In the genomic region with DNA sequence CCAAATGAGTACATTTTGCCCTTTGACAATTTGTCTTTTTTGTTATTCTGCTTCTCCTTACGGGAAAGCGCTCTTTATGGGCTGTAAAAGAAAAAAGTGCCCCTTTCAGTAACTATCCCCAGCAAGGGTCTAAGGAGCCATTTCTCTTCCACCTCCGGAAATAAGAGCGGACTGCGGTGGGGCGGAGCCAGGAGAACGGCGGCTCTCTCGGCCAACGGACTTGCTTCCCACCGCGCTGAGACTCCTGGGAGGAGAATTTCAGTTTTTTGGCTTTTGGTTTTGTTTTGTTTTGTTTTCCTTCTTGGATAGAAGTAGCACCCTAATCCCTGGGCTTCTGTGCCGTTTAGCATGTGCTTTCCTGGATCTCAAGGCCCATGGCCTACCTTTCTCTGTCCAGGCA, we compare ENCODE assay signal across 23 cellular contexts. TPM values are rescaled to one million over a fixed set of nuclear protein-coding genes. Genes with fewer than 3 reads are reported as not detected.
DNase-seq lines count a peak whose midpoint lies in the region; ATAC-seq, FAIRE-seq and TF ChIP-seq lines count a peak whose summit lies in the region.
"Had no signal": no experiment of that assay in that cellular context is flagged by ENCODE, and none has a peak within 500 bp of the region (broad histone marks: within the 10 kb centered on the region; RNA-seq: fewer than 3 reads in every experiment).

No MANE protein-coding gene starts in this region.

- H3K4me3 ChIP-seq in right cardiac atrium (ENCODE audit: low read length): no peak overlapping the region
- H3K4me3 ChIP-seq in K562: 0 out of 2 replicates have a peak overlapping the region, but pooled peaks have one; percentile 0
- H3K4me3 ChIP-seq in testis: peak overlapping the region; percentile 25 to 48
- no peak overlapping the region for H3K4me3 ChIP-seq in PC-9
- H3K4me3 ChIP-seq: BLaER1 treated with 17β-estradiol and CSF1 and Interleukin-3, amounts not matched to agents 10 nM and 100 nM had no signal

- no peaks in the 10 kb centered on the region for H3K36me3 Mint-ChIP-seq in nephron progenitor cell (ENCODE audit: low read depth)
- H3K36me3 Mint-ChIP-seq: CD8-positive, alpha-beta T cell had no signal

- H3K27ac ChIP-seq in right cardiac atrium (ENCODE audit: low read length): no peak overlapping the region
- H3K27ac ChIP-seq in K562 (ENCODE audit: extremely low read depth, low read depth, low read length): peak overlapping the region; percentile 55; the same call in 2 of the 3 replicates
- H3K27ac ChIP-seq in testis: no peak overlapping the region
- no peak overlapping the region for H3K27ac ChIP-seq in PC-9
- H3K27ac ChIP-seq: BLaER1 treated with 17β-estradiol and CSF1 and Interleukin-3, amounts not matched to agents 10 nM and 100 nM; C4-2B had no signal

- TF ChIP-seq POLR2A in K562 (conservative IDR thresholded peaks at IDR 0.05) (no peak), testis (IDR thresholded peaks at IDR 0.05) (no peak)

- no peak for TF ChIP-seq RAD21 in K562 (CRISPR knock-in tag; conservative IDR thresholded peaks at IDR 0.05 in 1 of 2, IDR thresholded peaks at IDR 0.05 in 1 of 2)

- BruUV-seq in K562 (replicated peaks; lab: Mats Ljungman, UMichigan) (no TSS peak), PC-9 (replicated peaks; lab: Mats Ljungman, UMichigan) (no TSS peak)

- H3K9me3 Mint-ChIP-seq in nephron progenitor cell: no peaks in the 10 kb centered on the region
- H3K9me3 Mint-ChIP-seq: CD4-positive, alpha-beta T cell; CD8-positive, alpha-beta T cell had no signal

- H3K9me1 ChIP-seq in K562 (ENCODE audit: control insufficient read depth, insufficient read depth, low read length): no peaks in the 10 kb centered on the region

- H3K9me2 ChIP-seq in PC-9 (ENCODE audit: insufficient read depth): no peaks in the 10 kb centered on the region

- intact Hi-C loops in Right ventricle myocardium inferior (cut with DNase I) (no loop called here), right cardiac atrium (cut with DNase I) (no loop called here), K562 (cut with micrococcal nuclease) (no loop called here), testis (cut with DNase I; ENCODE audit: low total_unique reads) (no loop called here), PC-9 (cut with micrococcal nuclease; ENCODE audit: unreplicated experiment) (no loop called here)

- H3K36me3 ChIP-seq in K562 (ENCODE audit: control insufficient read depth, insufficient read depth, low read length) (no peaks in the 10 kb centered on the region), testis (ENCODE audit: low read depth, missing control alignments) (no peaks in the 10 kb centered on the region), PC-9 (ENCODE audit: low read depth) (no peaks in the 10 kb centered on the region)
- H3K36me3 ChIP-seq: BLaER1 treated with 17β-estradiol and CSF1 and Interleukin-3, amounts not matched to agents 10 nM and 100 nM had no signal

- H3K4me1 ChIP-seq in right cardiac atrium (ENCODE audit: control insufficient read depth, insufficient read depth, low read length) (no peaks in the 10 kb centered on the region), K562 (replicated peaks in 1 of 2; ENCODE audit: control insufficient read depth in 2 of 2, insufficient read depth in 2 of 2, low read length in 2 of 2) (peaks cover 0 to 19% of the 10 kb centered on the region in 2 experiments; a peak in 4 of 5 replicates), testis (no peaks in the 10 kb centered on the region), PC-9 (replicated peaks; ENCODE audit: insufficient read depth) (no peaks in the 10 kb centered on the region)
- H3K4me1 ChIP-seq: Caco-2 had no signal

- TF ChIP-seq EP300 in K562 (IDR thresholded peaks at IDR 0.05; ENCODE audit: low read length): no peak

- H3K27me3 Mint-ChIP-seq in nephron progenitor cell (ENCODE audit: low read depth, poor library complexity): peaks cover 20% of the 10 kb centered on the region
- H3K27me3 Mint-ChIP-seq: B cell; CD4-positive, alpha-beta T cell had no signal

- H3K27me3 ChIP-seq in right cardiac atrium (ENCODE audit: control insufficient read depth, insufficient read depth) (no peaks in the 10 kb centered on the region), K562 (ENCODE audit: control insufficient read depth in 2 of 2, insufficient read depth in 2 of 2, low read length in 2 of 2) (no peaks in the 10 kb centered on the region), testis (no peaks in the 10 kb centered on the region), PC-9 (ENCODE audit: insufficient read depth, low read depth) (no peaks in the 10 kb centered on the region)
- H3K27me3 ChIP-seq: BLaER1 treated with 17β-estradiol and CSF1 and Interleukin-3, amounts not matched to agents 10 nM and 100 nM had no signal

- WGBS in right cardiac atrium: 96% methylated on average over 13 of the region's 13 CpGs
- WGBS in K562 (ENCODE audit: insufficient coverage, low coverage, missing lambda C conversion rate): 78% methylated on average over 12 of the region's 13 CpGs
- 49 to 84% methylated on average over 13 of the region's 13 CpGs for WGBS in testis, 2 donors

- no peak for ATAC-seq in Right ventricle myocardium inferior
- ATAC-seq in right cardiac atrium: no peak
- ATAC-seq in K562: peak; percentile 61
- no peak for ATAC-seq in HG03139 (IDR thresholded peaks at IDR 0.05; ENCODE audit: unreplicated experiment)
- no peak for ATAC-seq in GM18517 (IDR thresholded peaks at IDR 0.05; ENCODE audit: unreplicated experiment)
- ATAC-seq: CD8-positive, alpha-beta T cell had no signal

- no peak overlapping the region for H3K4me3 Mint-ChIP-seq in nephron progenitor cell
- H3K4me3 Mint-ChIP-seq: B cell; CD4-positive, alpha-beta T cell; CD8-positive, alpha-beta T cell had no signal

- H3K9me3 ChIP-seq in right cardiac atrium (ENCODE audit: control insufficient read depth, low read length) (no peaks in the 10 kb centered on the region), K562 (replicated peaks; ENCODE audit: control insufficient read depth, insufficient read depth, low read depth, low read length) (no peaks in the 10 kb centered on the region), testis (no peaks in the 10 kb centered on the region), PC-9 (ENCODE audit: insufficient read depth, low read depth) (no peaks in the 10 kb centered on the region)
- H3K9me3 ChIP-seq: BLaER1 treated with 17β-estradiol and CSF1 and Interleukin-3, amounts not matched to agents 10 nM and 100 nM had no signal

- no peak for FAIRE-seq in K562 (lab: Jason Lieb, UNC)
- FAIRE-seq: A204.1, D721Med, G401.6, GM12891 had no signal

- no peak for TF ChIP-seq CTCF in K562 (IDR thresholded peaks at IDR 0.05 in 2 of 3, conservative IDR thresholded peaks at IDR 0.05 in 1 of 3; ENCODE audit: insufficient read depth in 2 of 3, low read depth in 1 of 3, low read length in 3 of 3)
- TF ChIP-seq CTCF in nephron progenitor cell (IDR thresholded peaks at IDR 0.05): no peak
- no peak for TF ChIP-seq CTCF in testis (IDR thresholded peaks at IDR 0.05)
- no peak for TF ChIP-seq CTCF in PC-9 (conservative IDR thresholded peaks at IDR 0.05)

- peak overlapping the region; percentile 18 for H3K27ac Mint-ChIP-seq in nephron progenitor cell
- H3K27ac Mint-ChIP-seq: B cell; CD4-positive, alpha-beta T cell; CD8-positive, alpha-beta T cell had no signal

- in situ Hi-C loops in K562 (cut with MboI): no loop called here

- CTCF ChIA-PET in K562 (lab: Yijun Ruan, JAX; ENCODE audit: low intra/inter-chr PET ratio): no interaction called here
- CTCF ChIA-PET in PC-9 (lab: Charles Lee): no interaction called here

- peak overlapping the region; percentile 48 for H3K4me2 ChIP-seq in K562 (ENCODE audit: insufficient read depth, low read length)
- no peak overlapping the region for H3K4me2 ChIP-seq in PC-9
- H3K4me2 ChIP-seq: BLaER1 treated with 17β-estradiol and CSF1 and Interleukin-3, amounts not matched to agents 10 nM and 100 nM had no signal

- no peak overlapping the region; a peak in 1 of 4 replicates for H3K9ac ChIP-seq in K562 (ENCODE audit: insufficient read depth in 1 of 2, low read depth in 2 of 2, low read length in 2 of 2)
- H3K9ac ChIP-seq: BLaER1 treated with 17β-estradiol and CSF1 and Interleukin-3, amounts not matched to agents 10 nM and 100 nM had no signal

- POLR2A ChIA-PET in K562 (lab: Yijun Ruan, JAX) (no interaction called here), PC-9 (lab: Charles Lee; ENCODE audit: unreplicated experiment) (no interaction called here)

- DNase-seq in Right ventricle myocardium inferior (ENCODE audit: missing footprints): peak; percentile 33
- DNase-seq in right cardiac atrium: no peak
- peak in 2 of 4 experiments; percentile 13 to 14 for DNase-seq in K562 (ENCODE audit: extremely low read depth in 1 of 4, low spot score in 3 of 4)
- no peak for DNase-seq in nephron progenitor cell
- peak; percentile 40 for DNase-seq in testis
- no peak for DNase-seq in PC-9
- DNase-seq: 8988T; AML-193; Caco-2; Calu3; CD4-positive, alpha-beta T cell; CD8-positive, alpha-beta T cell; DMS79 treated with DMSO at 0.1 percent for 48 hours; GF-D8 had no signal

- peaks cover 23% of the 10 kb centered on the region for H3K4me1 Mint-ChIP-seq in nephron progenitor cell
- H3K4me1 Mint-ChIP-seq: B cell had no signal

- H2AFZ ChIP-seq in K562 (ENCODE audit: low read depth, low read length): peak overlapping the region; percentile 82
- no peak overlapping the region for H2AFZ ChIP-seq in PC-9

- no peaks in the 10 kb centered on the region for H3F3A ChIP-seq in PC-9 (ENCODE audit: insufficient read depth, low read depth)

- H3K79me2 ChIP-seq in K562 (ENCODE audit: control insufficient read depth, insufficient read depth, low read length) (no peaks in the 10 kb centered on the region), PC-9 (ENCODE audit: low read depth) (no peaks in the 10 kb centered on the region)

- H4K20me1 ChIP-seq in K562 (replicated peaks; ENCODE audit: control insufficient read depth, insufficient read depth, low read length): no peaks in the 10 kb centered on the region
- H4K20me1 ChIP-seq in PC-9 (ENCODE audit: insufficient read depth): no peaks in the 10 kb centered on the region
- H4K20me1 ChIP-seq: BLaER1 treated with 17β-estradiol and CSF1 and Interleukin-3, amounts not matched to agents 10 nM and 100 nM had no signal

RNA-seq across cellular contexts. Expression of a gene that starts 43.5 kb away (rescaled TPM):
- total RNA-seq in Right ventricle myocardium inferior (17.3 TPM), right cardiac atrium (10 to 100 TPM; 11.5 to 20.7 (median 15.6) TPM), K562 (2014; rRNA removed) (11.3 and 12.2 TPM in 2 replicates), K562 (2014; rRNA removed; fragmentation: Illumina TruSeq; extraction: Trizol) (10.5 and 12.3 TPM in 2 replicates), K562 (2015; rRNA removed; fragmentation: Illumina TruSeq; extraction: Trizol) (13.6 and 15.6 TPM in 2 replicates), K562 (2021) (10.3 and 13.2 TPM in 2 replicates), testis (10 to 100 TPM; 40.1 to 53.3 TPM), PC-9 (2021) (1.4 and 2.5 TPM in 2 replicates)
- polyA plus RNA-seq in right cardiac atrium (4.0 TPM), K562 (2011; rRNA removed) (3.4 and 9.2 TPM in 2 replicates), K562 (2014; fragmentation: Illumina TruSeq; extraction: Trizol) (8.8 and 10.8 TPM in 2 replicates), K562 (2014; fragmentation: Nextera tagmentation; extraction: Ambion mirVana) (1 to 10 TPM; 2.5 to 3.0 TPM), K562 (2014; rRNA removed) (6.9 and 7.4 TPM in 2 replicates), testis (ENCODE audit: insufficient read depth, low read depth, low replicate concordance) (27.2 TPM)
- total RNA-seq in K562 (2011; cell fraction: chromatin; rRNA removed; ENCODE audit: low replicate concordance): 13.0 and 13.7 TPM in 2 replicates
- total RNA-seq in K562 (2011; cell fraction: nucleolus; rRNA removed): 12.0 and 12.5 TPM in 2 replicates
- total RNA-seq in K562 (2011; cell fraction: nucleoplasm; rRNA removed): 12.7 and 17.8 TPM in 2 replicates
- 2.5 and 5.0 TPM in 2 replicates for polyA plus RNA-seq in K562 (2011; cell fraction: cytosol; rRNA removed)
- polyA plus RNA-seq in K562 (2011; cell fraction: nucleus; rRNA removed): 7.7 and 17.1 TPM in 2 replicates
- 9.2 and 14.9 TPM in 2 replicates for polyA plus RNA-seq in K562 (2012)
- polyA minus RNA-seq in K562 (2011; rRNA and poly(A)+ RNA removed): 12.0 and 12.8 TPM in 2 replicates
- 5.4 and 6.0 TPM in 2 replicates for polyA minus RNA-seq in K562 (2011; cell fraction: cytosol; rRNA and poly(A)+ RNA removed)
- polyA minus RNA-seq in K562 (2011; cell fraction: nucleus; rRNA and poly(A)+ RNA removed): 13.3 and 16.8 TPM in 2 replicates

Comparison
In these comparisons a context has a peak if more than half of its experiments do, and no peak if none do; other contexts are left out.
1. DNase-seq: peak in Right ventricle myocardium inferior (single experiment) and testis (single experiment); none in right cardiac atrium (0 of 3), nephron progenitor cell (single experiment) and PC-9 (0 of 2).
2. H3K4me3 ChIP-seq: peak in K562 (single experiment) and testis (2 of 2); none in right cardiac atrium (single experiment) and PC-9 (single experiment).